In genomic region chr20:5950271-5951031, GRCh38 we compare ENCODE assay signal across 1 cellular context.
TF ChIP-seq lines count a peak whose summit lies in the region.

Gene MCM8 (plus strand): TSS chr20:5950652. CDS start chr20:5952016, 1,364 bp downstream.
A gene with protein sequence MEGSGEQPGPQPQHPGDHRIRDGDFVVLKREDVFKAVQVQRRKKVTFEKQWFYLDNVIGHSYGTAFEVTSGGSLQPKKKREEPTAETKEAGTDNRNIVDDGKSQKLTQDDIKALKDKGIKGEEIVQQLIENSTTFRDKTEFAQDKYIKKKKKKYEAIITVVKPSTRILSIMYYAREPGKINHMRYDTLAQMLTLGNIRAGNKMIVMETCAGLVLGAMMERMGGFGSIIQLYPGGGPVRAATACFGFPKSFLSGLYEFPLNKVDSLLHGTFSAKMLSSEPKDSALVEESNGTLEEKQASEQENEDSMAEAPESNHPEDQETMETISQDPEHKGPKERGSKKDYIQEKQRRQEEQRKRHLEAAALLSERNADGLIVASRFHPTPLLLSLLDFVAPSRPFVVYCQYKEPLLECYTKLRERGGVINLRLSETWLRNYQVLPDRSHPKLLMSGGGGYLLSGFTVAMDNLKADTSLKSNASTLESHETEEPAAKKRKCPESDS (minus strand): TSS chr20:5950533. CDS start chr20:5950405, 128 bp downstream.

TF ChIP-seq in HepG2, 621 proteins besides CTCF, POLR2A, EP300 and RAD21 (continued from another document and continues in another):
- TF ChIP-seq ZNF598 (CRISPR knock-in tag; IDR thresholded peaks at IDR 0.05; ENCODE audit: borderline replicate concordance) (peak; percentile 95), IKZF4 (CRISPR knock-in tag; IDR thresholded peaks at IDR 0.05; ENCODE audit: borderline replicate concordance, low read depth, not compliant biosample characterization) (peak; percentile 83), SMARCE1 (IDR thresholded peaks at IDR 0.05; ENCODE audit: borderline replicate concordance) (no peak), SCMH1 (CRISPR knock-in tag; IDR thresholded peaks at IDR 0.05; ENCODE audit: borderline replicate concordance) (no peak), CREB1 (IDR thresholded peaks at IDR 0.05) (peak; percentile 78), CREB1 (CRISPR knock-in tag; IDR thresholded peaks at IDR 0.05) (peak; percentile 94), NR2F2 (IDR thresholded peaks at IDR 0.05; ENCODE audit: borderline replicate concordance, low read depth) (no peak), MED13 (CRISPR knock-in tag; IDR thresholded peaks at IDR 0.05) (no peak), KDM5B (CRISPR knock-in tag; IDR thresholded peaks at IDR 0.05; ENCODE audit: borderline replicate concordance) (peak; percentile 99), HOXD1 (CRISPR knock-in tag; IDR thresholded peaks at IDR 0.05) (peak; percentile 89), ZBTB21 (CRISPR knock-in tag; IDR thresholded peaks at IDR 0.05) (peak; percentile 60; the same call in 1 of the 2 replicates), TBX2 (CRISPR knock-in tag; IDR thresholded peaks at IDR 0.05; ENCODE audit: borderline replicate concordance) (peak; percentile 93), ZNF766 (CRISPR knock-in tag; IDR thresholded peaks at IDR 0.05; ENCODE audit: borderline replicate concordance) (peak; percentile 80; the same call in 1 of the 2 replicates), FOXA3 (CRISPR knock-in tag; IDR thresholded peaks at IDR 0.05) (peak; percentile 73), ZNF609 (CRISPR knock-in tag; IDR thresholded peaks at IDR 0.05; ENCODE audit: borderline replicate concordance) (peak; percentile 57), MXD1 (CRISPR knock-in tag; IDR thresholded peaks at IDR 0.05) (peak; percentile 100), SSRP1 (CRISPR knock-in tag; IDR thresholded peaks at IDR 0.05) (peak; percentile 69; the same call in 1 of the 2 replicates), ZFX (CRISPR knock-in tag; IDR thresholded peaks at IDR 0.05; ENCODE audit: low read depth) (peak; percentile 78), ZNF142 (CRISPR knock-in tag; IDR thresholded peaks at IDR 0.05) (peak; percentile 64; the same call in 1 of the 2 replicates), SIX1 (CRISPR knock-in tag; IDR thresholded peaks at IDR 0.05; ENCODE audit: borderline replicate concordance) (peak; percentile 61; the same call in 1 of the 2 replicates), MAF1 (CRISPR knock-in tag; IDR thresholded peaks at IDR 0.05; ENCODE audit: borderline replicate concordance) (no peak), KDM1A (CRISPR knock-in tag; IDR thresholded peaks at IDR 0.05) (no peak), ZSCAN29 (CRISPR knock-in tag; conservative IDR thresholded peaks at IDR 0.05) (peak; percentile 91; the same call in 1 of the 2 replicates), THAP11 (CRISPR knock-in tag; IDR thresholded peaks at IDR 0.05) (peak; percentile 97), KAT8 (CRISPR knock-in tag; IDR thresholded peaks at IDR 0.05) (peak; percentile 100), ZNF280B (CRISPR knock-in tag; IDR thresholded peaks at IDR 0.05; ENCODE audit: borderline replicate concordance) (peak; percentile 93), RELA (CRISPR knock-in tag; IDR thresholded peaks at IDR 0.05) (peak; percentile 65; the same call in 1 of the 2 replicates), MEIS1 (CRISPR knock-in tag; IDR thresholded peaks at IDR 0.05; ENCODE audit: borderline replicate concordance) (0 out of 2 replicates have a peak, but pooled peaks have one; percentile 80), ZNF75D (CRISPR knock-in tag; IDR thresholded peaks at IDR 0.05; ENCODE audit: borderline replicate concordance) (no peak), ZBTB49 (CRISPR knock-in tag; IDR thresholded peaks at IDR 0.05; ENCODE audit: borderline replicate concordance) (peak; percentile 80; the same call in 1 of the 2 replicates), FOXP1 (IDR thresholded peaks at IDR 0.05) (no peak), FOXP1 (CRISPR knock-in tag; IDR thresholded peaks at IDR 0.05) (no peak), CAMTA2 (CRISPR knock-in tag; IDR thresholded peaks at IDR 0.05; ENCODE audit: borderline replicate concordance) (0 out of 2 replicates have a peak, but pooled peaks have one; percentile 92), SOX5 (CRISPR knock-in tag; IDR thresholded peaks at IDR 0.05; ENCODE audit: borderline replicate concordance) (peak; percentile 78; the same call in 1 of the 2 replicates), PCBP2 (optimal IDR thresholded peaks at IDR 0.05; ENCODE audit: low read depth, low read length, poor library complexity, severe bottlenecking) (no peak)
- TF ChIP-seq, protein P1, sequence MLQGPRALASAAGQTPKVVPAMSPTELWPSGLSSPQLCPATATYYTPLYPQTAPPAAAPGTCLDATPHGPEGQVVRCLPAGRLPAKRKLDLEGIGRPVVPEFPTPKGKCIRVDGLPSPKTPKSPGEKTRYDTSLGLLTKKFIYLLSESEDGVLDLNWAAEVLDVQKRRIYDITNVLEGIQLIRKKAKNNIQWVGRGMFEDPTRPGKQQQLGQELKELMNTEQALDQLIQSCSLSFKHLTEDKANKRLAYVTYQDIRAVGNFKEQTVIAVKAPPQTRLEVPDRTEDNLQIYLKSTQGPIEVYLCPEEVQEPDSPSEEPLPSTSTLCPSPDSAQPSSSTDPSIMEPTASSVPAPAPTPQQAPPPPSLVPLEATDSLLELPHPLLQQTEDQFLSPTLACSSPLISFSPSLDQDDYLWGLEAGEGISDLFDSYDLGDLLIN (CRISPR knock-in tag; IDR thresholded peaks at IDR 0.05; ENCODE audit: borderline replicate concordance) = no peak; the same call in 1 of the 2 replicates
- TF ChIP-seq, protein P2, sequence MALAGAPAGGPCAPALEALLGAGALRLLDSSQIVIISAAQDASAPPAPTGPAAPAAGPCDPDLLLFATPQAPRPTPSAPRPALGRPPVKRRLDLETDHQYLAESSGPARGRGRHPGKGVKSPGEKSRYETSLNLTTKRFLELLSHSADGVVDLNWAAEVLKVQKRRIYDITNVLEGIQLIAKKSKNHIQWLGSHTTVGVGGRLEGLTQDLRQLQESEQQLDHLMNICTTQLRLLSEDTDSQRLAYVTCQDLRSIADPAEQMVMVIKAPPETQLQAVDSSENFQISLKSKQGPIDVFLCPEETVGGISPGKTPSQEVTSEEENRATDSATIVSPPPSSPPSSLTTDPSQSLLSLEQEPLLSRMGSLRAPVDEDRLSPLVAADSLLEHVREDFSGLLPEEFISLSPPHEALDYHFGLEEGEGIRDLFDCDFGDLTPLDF (CRISPR knock-in tag; IDR thresholded peaks at IDR 0.05) = peak; percentile 99
- TF ChIP-seq, protein P3, sequence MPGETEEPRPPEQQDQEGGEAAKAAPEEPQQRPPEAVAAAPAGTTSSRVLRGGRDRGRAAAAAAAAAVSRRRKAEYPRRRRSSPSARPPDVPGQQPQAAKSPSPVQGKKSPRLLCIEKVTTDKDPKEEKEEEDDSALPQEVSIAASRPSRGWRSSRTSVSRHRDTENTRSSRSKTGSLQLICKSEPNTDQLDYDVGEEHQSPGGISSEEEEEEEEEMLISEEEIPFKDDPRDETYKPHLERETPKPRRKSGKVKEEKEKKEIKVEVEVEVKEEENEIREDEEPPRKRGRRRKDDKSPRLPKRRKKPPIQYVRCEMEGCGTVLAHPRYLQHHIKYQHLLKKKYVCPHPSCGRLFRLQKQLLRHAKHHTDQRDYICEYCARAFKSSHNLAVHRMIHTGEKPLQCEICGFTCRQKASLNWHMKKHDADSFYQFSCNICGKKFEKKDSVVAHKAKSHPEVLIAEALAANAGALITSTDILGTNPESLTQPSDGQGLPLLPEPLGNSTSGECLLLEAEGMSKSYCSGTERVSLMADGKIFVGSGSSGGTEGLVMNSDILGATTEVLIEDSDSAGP (CRISPR knock-in tag; IDR thresholded peaks at IDR 0.05; ENCODE audit: borderline replicate concordance) = peak; percentile 97
